16 cellular contexts compared by ENCODE assay signal in the genomic region with DNA sequence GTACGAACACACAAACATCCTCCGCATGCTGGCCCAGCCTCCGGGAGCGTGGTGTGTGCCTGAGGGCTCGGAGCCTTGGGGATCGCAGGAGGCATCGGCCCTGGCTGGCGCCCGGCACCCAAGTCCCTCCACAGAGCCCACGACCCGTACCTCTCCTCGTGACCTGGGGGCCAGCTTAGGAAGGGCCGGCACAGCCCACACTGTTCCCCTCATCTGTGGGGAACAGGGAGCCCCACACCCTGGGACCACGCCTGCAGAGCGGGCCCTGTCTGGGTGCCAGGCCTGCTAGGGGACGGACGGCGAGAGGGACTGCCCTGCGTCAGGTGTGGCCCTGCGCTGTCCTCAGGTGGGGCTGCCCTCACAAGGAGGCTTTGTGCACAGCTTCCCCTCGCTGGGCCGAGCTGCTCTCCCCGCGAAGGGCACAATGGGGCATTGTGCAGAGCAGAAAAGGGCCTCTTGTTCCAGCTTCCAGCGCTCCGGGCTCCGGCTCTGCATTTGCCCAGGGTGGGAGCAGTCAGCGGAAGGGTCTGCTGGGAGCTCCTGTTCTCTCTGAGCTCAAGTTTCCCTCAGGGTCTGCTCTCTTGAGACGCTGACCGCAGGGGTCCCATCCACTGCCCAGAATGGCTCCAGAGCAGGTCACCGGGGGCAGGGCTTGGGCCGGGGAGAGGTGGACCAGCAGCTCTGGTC. TPM values are rescaled to one million over a fixed set of nuclear protein-coding genes. Genes with fewer than 3 reads are reported as not detected.
DNase-seq lines count a peak whose midpoint lies in the region; ATAC-seq, FAIRE-seq and TF ChIP-seq lines count a peak whose summit lies in the region.
"Had no signal": no experiment of that assay in that cellular context is flagged by ENCODE, and none has a peak within 500 bp of the region (broad histone marks: within the 10 kb centered on the region; RNA-seq: fewer than 3 reads in every experiment).

No MANE protein-coding gene starts in this region.

- DNase-seq in breast epithelium (ENCODE audit: low spot score in 2 of 2) (peak in 1 of 2 donors; percentile 81), MCF 10A (ENCODE audit: unreplicated experiment) (no peak), hippocampal formation (lab: John Stamatoyannopoulos, UW) (peak; percentile 92), osteoblast (ENCODE audit: insufficient read length, low spot score, missing footprints) (peak; percentile 81), type B pancreatic cell (ENCODE audit: extremely low spot score, unreplicated experiment) (peak; percentile 68), DMS79 treated with DMSO at 0.1 percent for 48 hours (lab: John Stamatoyannopoulos, UW) (no peak), urothelium cell line (ENCODE audit: low spot score) (no peak)
- DNase-seq: activated CD4-positive, alpha-beta memory T cell treated with anti-CD3 and anti-CD28 coated beads, Interleukin-2, amount 10 ng/mL, durations not matched to agents 7 days and 5 days; KBM-7; NCI-H1417; NCI-H345; stimulated activated CD4-positive, alpha-beta T cell treated with anti-CD3 and anti-CD28 coated beads, Interleukin-2, amount 100 ng/mL, for 24 hours had no signal

- peaks cover 3% of the 10 kb centered on the region for H3K27me3 Mint-ChIP-seq in MCF 10A (ENCODE audit: insufficient read depth, unreplicated experiment)
- peaks cover 3% of the 10 kb centered on the region for H3K27me3 Mint-ChIP-seq in type B pancreatic cell

- peaks cover 6% of the 10 kb centered on the region for H4K20me1 ChIP-seq in osteoblast (ENCODE audit: insufficient read depth, low read length)

- H3K27ac Mint-ChIP-seq in MCF 10A (ENCODE audit: low read depth, unreplicated experiment) = no peak overlapping the region
- H3K27ac Mint-ChIP-seq in type B pancreatic cell = no peak overlapping the region
- H3K27ac Mint-ChIP-seq: activated CD4-positive, alpha-beta memory T cell treated with anti-CD3 and anti-CD28 coated beads, Interleukin-2, amount 10 ng/mL, durations not matched to agents 7 days and 5 days; CD14-positive monocyte had no signal

- POLR2A ChIA-PET in MCF 10A (lab: Yijun Ruan, JAX) = interaction anchor here (1.1 kb wide), 1 partner anchor 28 kb away, joined by 3 read pairs; no protein-coding TSS in a partner anchor

- FAIRE-seq in urothelium cell line (lab: Jason Lieb, UNC) = no peak

- intact Hi-C loops in breast epithelium (cut with DNase I; ENCODE audit: low total_unique reads) = no loop called here
- intact Hi-C loops in MCF 10A (cut with micrococcal nuclease) = no loop called here

- H3K79me2 ChIP-seq in osteoblast (ENCODE audit: insufficient read depth, low read length) = peaks cover 12% of the 10 kb centered on the region

- H3K9me3 Mint-ChIP-seq in MCF 10A (ENCODE audit: unreplicated experiment) = no peaks in the 10 kb centered on the region
- H3K9me3 Mint-ChIP-seq in type B pancreatic cell = no peaks in the 10 kb centered on the region
- H3K9me3 Mint-ChIP-seq: activated CD4-positive, alpha-beta memory T cell treated with anti-CD3 and anti-CD28 coated beads, Interleukin-2, amount 10 ng/mL, durations not matched to agents 7 days and 5 days had no signal

- no peak overlapping the region for H3K4me3 Mint-ChIP-seq in MCF 10A (ENCODE audit: unreplicated experiment)
- peak overlapping the region; percentile 79 for H3K4me3 Mint-ChIP-seq in type B pancreatic cell
- H3K4me3 Mint-ChIP-seq: activated CD4-positive, alpha-beta memory T cell treated with anti-CD3 and anti-CD28 coated beads, Interleukin-2, amount 10 ng/mL, durations not matched to agents 7 days and 5 days had no signal

- TF ChIP-seq CTCF in breast epithelium (IDR thresholded peaks at IDR 0.05) (no peak), MCF 10A (IDR thresholded peaks at IDR 0.05; ENCODE audit: unreplicated experiment) (no peak), osteoblast (IDR thresholded peaks at IDR 0.05; ENCODE audit: extremely low read depth, low read depth, low read length) (no peak), type B pancreatic cell (conservative IDR thresholded peaks at IDR 0.05) (no peak)

- peak overlapping the region in 2 of 3 donors; percentile 20 to 32 for H3K4me3 ChIP-seq in breast epithelium
- no peak overlapping the region for H3K4me3 ChIP-seq in osteoblast (ENCODE audit: insufficient read depth, low read length)
- H3K4me3 ChIP-seq: coronary artery had no signal

- no peaks in the 10 kb centered on the region for H3K36me3 Mint-ChIP-seq in MCF 10A (ENCODE audit: insufficient read depth, unreplicated experiment)
- no peaks in the 10 kb centered on the region for H3K36me3 Mint-ChIP-seq in type B pancreatic cell

- H3K4me2 ChIP-seq in osteoblast (ENCODE audit: insufficient read depth, low read length) = no peak overlapping the region

- TF ChIP-seq POLR2A in breast epithelium (IDR thresholded peaks at IDR 0.05) = no peak

- H2AFZ ChIP-seq in osteoblast (ENCODE audit: low read length) = no peak overlapping the region

- BruUV-seq in MCF 10A (replicated peaks; lab: Mats Ljungman, UMichigan) = no TSS peak

- H3K9me3 ChIP-seq in breast epithelium = no peaks in the 10 kb centered on the region
- H3K9me3 ChIP-seq in osteoblast (ENCODE audit: low read depth, low read length) = peaks cover 4% of the 10 kb centered on the region

- ATAC-seq in HG02840 (IDR thresholded peaks at IDR 0.05; ENCODE audit: low FRiP score, unreplicated experiment) = no peak
- ATAC-seq: esophagus mucosa had no signal

- no peaks in the 10 kb centered on the region for H3K4me1 Mint-ChIP-seq in MCF 10A (ENCODE audit: insufficient read depth, unreplicated experiment)
- peaks cover 26% of the 10 kb centered on the region for H3K4me1 Mint-ChIP-seq in type B pancreatic cell (ENCODE audit: unreplicated experiment)

- H3K4me1 ChIP-seq in breast epithelium = peaks cover 5 to 16% of the 10 kb centered on the region in 2 donors
- peaks cover 7% of the 10 kb centered on the region for H3K4me1 ChIP-seq in osteoblast (ENCODE audit: insufficient read depth, low read length)

- H3K27me3 ChIP-seq in breast epithelium (no peaks in the 10 kb centered on the region), osteoblast (ENCODE audit: insufficient read depth, low read length) (peaks cover 48% of the 10 kb centered on the region)

- CTCF ChIA-PET in MCF 10A (lab: Yijun Ruan, JAX) = interaction anchor here (0.6 to 2.0 kb wide), 2 partner anchors 8 to 181 kb away, joined by 3 to 8 read pairs; no protein-coding TSS in a partner anchor

- no peaks in the 10 kb centered on the region for H3K36me3 ChIP-seq in breast epithelium
- no peaks in the 10 kb centered on the region for H3K36me3 ChIP-seq in osteoblast (ENCODE audit: insufficient read depth, low read length)

- H3K27ac ChIP-seq in breast epithelium (peak overlapping the region; percentile 84 to 87), osteoblast (ENCODE audit: low read depth, low read length) (no peak overlapping the region)
- H3K27ac ChIP-seq: coronary artery had no signal

RNA-seq across cellular contexts. Expression of gene LMF1, which starts 1.7 kb away (rescaled TPM):
- total RNA-seq in breast epithelium = 10 to 100 TPM; 14.1 to 26.4 (median 21.4) TPM
- 9.9 and 11.2 TPM in 2 replicates for total RNA-seq in MCF 10A (2022)
- 25.3 and 35.8 TPM in 2 replicates for total RNA-seq in osteoblast
- total RNA-seq in type B pancreatic cell (ENCODE audit: low replicate concordance) = 20.8 and 21.4 TPM in 2 replicates

RNA-seq across cellular contexts. Expression of gene SOX8, which starts 9.1 kb away (rescaled TPM):
- 1 to 10 TPM in 2 of 3 donors, under 1 TPM in 1; 0.32 to 6.6 (median 1.3) TPM for total RNA-seq in breast epithelium
- total RNA-seq in MCF 10A (2022) = not detected in 2 replicates
- total RNA-seq in osteoblast = under 0.01 TPM in 1 of 2 replicates, not detected in the other
- total RNA-seq in type B pancreatic cell (ENCODE audit: low replicate concordance) = 1.4 and 6.7 TPM in 2 replicates

Comparison
In these comparisons a context has a peak if more than half of its experiments do, and no peak if none do; other contexts are left out.
1. DNase-seq: peak in hippocampal formation (2 of 2), osteoblast (single experiment) and type B pancreatic cell (single experiment); none in MCF 10A (single experiment), DMS79 treated with DMSO at 0.1 percent for 48 hours (single experiment) and urothelium cell line (single experiment).